In genomic region chr7:131056007-131056406, GRCh38 we compare ENCODE assay signal across 15 cellular contexts.
DNase-seq lines count a peak whose midpoint lies in the region; ATAC-seq, FAIRE-seq and TF ChIP-seq lines count a peak whose summit lies in the region.
"Had no signal": no experiment of that assay in that cellular context is flagged by ENCODE, and none has a peak within 500 bp of the region (broad histone marks: within the 10 kb centered on the region; RNA-seq: fewer than 3 reads in every experiment).

No MANE protein-coding gene starts in this region.

- ATAC-seq in natural killer cell treated with Interleukin-12 subunit alpha and Interleukin-12 subunit beta and Interleukin-15 and Interleukin-18, amount 100 ng/mL, for 72 hours: no peak
- ATAC-seq in esophagus mucosa: no peak

- DNase-seq in CD4-positive, alpha-beta memory T cell: no peak
- DNase-seq in caudate nucleus (lab: John Stamatoyannopoulos, UW) (no peak), globus pallidus (ENCODE audit: low spot score) (no peak), H54 (ENCODE audit: insufficient read length, low spot score) (no peak), GM12892 (ENCODE audit: insufficient read length) (no peak)
- no peak for DNase-seq in natural killer cell treated with Interleukin-12 subunit alpha and Interleukin-12 subunit beta and Interleukin-15 and Interleukin-18, amount 100 ng/mL, for 72 hours (ENCODE audit: low spot score)
- DNase-seq: COR-L47, hypothalamus, mammary epithelial cell, MG63, posterior cingulate gyrus had no signal

- H3K36me3 Mint-ChIP-seq in CD4-positive, alpha-beta memory T cell: peaks cover 12 to 45% of the 10 kb centered on the region in 2 donors
- H3K36me3 Mint-ChIP-seq in IgD-negative memory B cell: peaks cover 6% of the 10 kb centered on the region
- peaks cover 5% of the 10 kb centered on the region for H3K36me3 Mint-ChIP-seq in natural killer cell treated with Interleukin-12 subunit alpha and Interleukin-12 subunit beta and Interleukin-15 and Interleukin-18, amount 100 ng/mL, for 72 hours

- FAIRE-seq in H54 (lab: Jason Lieb, UNC) (no peak), GM12892 (lab: Jason Lieb, UNC) (no peak)
- FAIRE-seq: endothelial cell of umbilical vein had no signal

- H3K27ac ChIP-seq in CD4-positive, alpha-beta memory T cell (ENCODE audit: low read depth, low read length): peak overlapping the region; percentile 64
- peak overlapping the region; percentile 50 for H3K27ac ChIP-seq in caudate nucleus (ENCODE audit: low read depth, low read length)

- TF ChIP-seq POLR2A in H54 (IDR thresholded peaks at IDR 0.05; ENCODE audit: low read depth, low read length): no peak
- no peak for TF ChIP-seq POLR2A in GM12892 (IDR thresholded peaks at IDR 0.05; ENCODE audit: low read depth, low read length)

- H3K4me1 Mint-ChIP-seq in CD4-positive, alpha-beta memory T cell: peaks cover 51 to 83% (median 62%) of the 10 kb centered on the region in 4 donors
- H3K4me1 Mint-ChIP-seq in IgD-negative memory B cell: peaks cover 39 to 47% (median 46%) of the 10 kb centered on the region in 3 donors
- peaks cover 37 to 51% of the 10 kb centered on the region in 2 donors for H3K4me1 Mint-ChIP-seq in natural killer cell treated with Interleukin-12 subunit alpha and Interleukin-12 subunit beta and Interleukin-15 and Interleukin-18, amount 100 ng/mL, for 72 hours (ENCODE audit: low read depth in 2 of 2)

- intact Hi-C loops in CD4-positive, alpha-beta memory T cell (cut with micrococcal nuclease): loop anchor here (2.0 to 10.0 kb wide), 3 partner anchors 15 to 49 kb away; no protein-coding TSS in a partner anchor

- H3K27me3 Mint-ChIP-seq in CD4-positive, alpha-beta memory T cell: no peaks in the 10 kb centered on the region
- H3K27me3 Mint-ChIP-seq in IgD-negative memory B cell: no peaks in the 10 kb centered on the region
- H3K27me3 Mint-ChIP-seq in natural killer cell treated with Interleukin-12 subunit alpha and Interleukin-12 subunit beta and Interleukin-15 and Interleukin-18, amount 100 ng/mL, for 72 hours: no peaks in the 10 kb centered on the region

- H3K9me3 ChIP-seq in CD4-positive, alpha-beta memory T cell (ENCODE audit: control insufficient read depth in 1 of 2, low read length in 2 of 2): no peaks in the 10 kb centered on the region
- H3K9me3 ChIP-seq: MG63 had no signal

- H3K36me3 ChIP-seq in CD4-positive, alpha-beta memory T cell (ENCODE audit: insufficient read depth, low read length): no peaks in the 10 kb centered on the region
- H3K36me3 ChIP-seq: MG63 had no signal

- H3K4me3 ChIP-seq in CD4-positive, alpha-beta memory T cell (ENCODE audit: low read length in 2 of 2): no peak overlapping the region
- H3K4me3 ChIP-seq: MG63 had no signal

- peaks cover 0 to 11% (median 0%) of the 10 kb centered on the region in 8 donors for H3K9me3 Mint-ChIP-seq in CD4-positive, alpha-beta memory T cell
- peaks cover 0 to 2% (median 0%) of the 10 kb centered on the region in 3 donors for H3K9me3 Mint-ChIP-seq in IgD-negative memory B cell
- no peaks in the 10 kb centered on the region for H3K9me3 Mint-ChIP-seq in natural killer cell treated with Interleukin-12 subunit alpha and Interleukin-12 subunit beta and Interleukin-15 and Interleukin-18, amount 100 ng/mL, for 72 hours
- H3K9me3 Mint-ChIP-seq: T-helper 2 cell treated with Interferon-gamma antibody and Interleukin-4, amounts not matched to agents 5 μg/mL and 100 μg/mL, for 36 hours had no signal

- peaks cover 95% of the 10 kb centered on the region for H3K4me1 ChIP-seq in CD4-positive, alpha-beta memory T cell (ENCODE audit: insufficient read depth, low read length)

- no peaks in the 10 kb centered on the region for H3K27me3 ChIP-seq in CD4-positive, alpha-beta memory T cell (ENCODE audit: insufficient read depth, low read length)
- H3K27me3 ChIP-seq: MG63 had no signal

- CTCF ChIA-PET in CD4-positive, alpha-beta memory T cell (lab: Charles Lee; ENCODE audit: partially characterized antibody): interaction anchor here (0.9 to 3.6 kb wide), 7 partner anchors 14 to 159 kb away, joined by 3 to 20 read pairs (median 6); no protein-coding TSS in a partner anchor

- H3K4me3 Mint-ChIP-seq in CD4-positive, alpha-beta memory T cell: peak overlapping the region; percentile 69 to 93 (median 81)
- peak overlapping the region; percentile 49 to 91 (median 82) for H3K4me3 Mint-ChIP-seq in IgD-negative memory B cell
- H3K4me3 Mint-ChIP-seq in natural killer cell treated with Interleukin-12 subunit alpha and Interleukin-12 subunit beta and Interleukin-15 and Interleukin-18, amount 100 ng/mL, for 72 hours: peak overlapping the region; percentile 48
- H3K4me3 Mint-ChIP-seq: T-helper 2 cell treated with Interferon-gamma antibody and Interleukin-4, amounts not matched to agents 5 μg/mL and 100 μg/mL, for 36 hours had no signal

- H3K27ac Mint-ChIP-seq in CD4-positive, alpha-beta memory T cell: peak overlapping the region; percentile 92 to 100 (median 97)
- peak overlapping the region; percentile 96 to 99 (median 98) for H3K27ac Mint-ChIP-seq in IgD-negative memory B cell
- peak overlapping the region; percentile 86 to 99 for H3K27ac Mint-ChIP-seq in natural killer cell treated with Interleukin-12 subunit alpha and Interleukin-12 subunit beta and Interleukin-15 and Interleukin-18, amount 100 ng/mL, for 72 hours
- H3K27ac Mint-ChIP-seq: T-helper 2 cell treated with Interferon-gamma antibody and Interleukin-4, amounts not matched to agents 5 μg/mL and 100 μg/mL, for 36 hours had no signal

- POLR2A ChIA-PET in CD4-positive, alpha-beta memory T cell (lab: Charles Lee; ENCODE audit: partially characterized antibody): interaction anchor here (0.8 to 2.1 kb wide), 4 partner anchors 51 to 159 kb away, joined by 3 to 16 read pairs (median 5); no protein-coding TSS in a partner anchor
